In genomic region chr5:124651663-124652513, GRCh38 we compare ENCODE assay signal across 1 cellular context.
A peak's percentile ranks its signal among the peaks of the same experiment; 100 is the strongest.
TF ChIP-seq lines count a peak whose summit lies in the region.

No MANE protein-coding gene starts in this region.

TF ChIP-seq in HEK293, 187 proteins besides CTCF, POLR2A, EP300 and RAD21 (continued from another document and continues in another):
- TF ChIP-seq ZNF645 (tag by site-specific recombination; IDR thresholded peaks at IDR 0.05), result peak; percentile 85; the same call in 1 of the 2 replicates
- TF ChIP-seq ZNF140 (tag by site-specific recombination; IDR thresholded peaks at IDR 0.05), result no peak
- no peak for TF ChIP-seq ZNF433 (tag by site-specific recombination; IDR thresholded peaks at IDR 0.05; ENCODE audit: low read depth)
- TF ChIP-seq ZNF623 (tag by site-specific recombination; IDR thresholded peaks at IDR 0.05), result no peak; the same call in 1 of the 2 replicates
- no peak for TF ChIP-seq ZNF112 (tag by site-specific recombination; IDR thresholded peaks at IDR 0.05)
- no peak for TF ChIP-seq ZNF704 (tag by site-specific recombination; IDR thresholded peaks at IDR 0.05)
- peak; percentile 66 for TF ChIP-seq SP2 (tag by site-specific recombination; IDR thresholded peaks at IDR 0.05)
- TF ChIP-seq ZNF175 (tag by site-specific recombination; IDR thresholded peaks at IDR 0.05), result no peak
- no peak for TF ChIP-seq SALL2 (tag by site-specific recombination; IDR thresholded peaks at IDR 0.05; ENCODE audit: borderline replicate concordance)
- peak; percentile 18; the same call in 1 of the 2 replicates for TF ChIP-seq PRDM10 (tag by site-specific recombination; IDR thresholded peaks at IDR 0.05)
- TF ChIP-seq ZNF324 (tag by site-specific recombination; IDR thresholded peaks at IDR 0.05), result no peak; the same call in 1 of the 2 replicates
- TF ChIP-seq ZNF629 (tag by site-specific recombination; IDR thresholded peaks at IDR 0.05), result peak; percentile 62
- no peak for TF ChIP-seq ZNF114 (tag by site-specific recombination; IDR thresholded peaks at IDR 0.05)
- no peak for TF ChIP-seq ZNF518A (tag by site-specific recombination; conservative IDR thresholded peaks at IDR 0.05; ENCODE audit: low read depth)
- 0 out of 2 replicates have a peak, but pooled peaks have one; percentile 13 for TF ChIP-seq ZNF133 (tag by site-specific recombination; IDR thresholded peaks at IDR 0.05)
- TF ChIP-seq ZNF221 (tag by site-specific recombination; IDR thresholded peaks at IDR 0.05; ENCODE audit: borderline replicate concordance), result no peak
- TF ChIP-seq SP7 (tag by site-specific recombination; IDR thresholded peaks at IDR 0.05), result peak; percentile 87
- no peak for TF ChIP-seq PRDM1 (tag by site-specific recombination; IDR thresholded peaks at IDR 0.05)
- TF ChIP-seq KLF16 (tag by site-specific recombination; IDR thresholded peaks at IDR 0.05), result peak; percentile 59; the same call in 1 of the 2 replicates
- TF ChIP-seq MYNN (tag by site-specific recombination; IDR thresholded peaks at IDR 0.05; ENCODE audit: borderline replicate concordance), result no peak
- TF ChIP-seq SETDB1 (IDR thresholded peaks at IDR 0.05; ENCODE audit: insufficient read length, low read length), result no peak
- TF ChIP-seq ZBTB26 (tag by site-specific recombination; optimal IDR thresholded peaks at IDR 0.05), result peak; percentile 71
- peak; percentile 91 for TF ChIP-seq ZXDB (tag by site-specific recombination; IDR thresholded peaks at IDR 0.05)
- TF ChIP-seq PBX3 (CRISPR knock-in tag; IDR thresholded peaks at IDR 0.05), result no peak
- no peak; the same call in 1 of the 2 replicates for TF ChIP-seq ZNF580 (tag by site-specific recombination; IDR thresholded peaks at IDR 0.05)
- TF ChIP-seq ZNF548 (tag by site-specific recombination; IDR thresholded peaks at IDR 0.05), result no peak
- TF ChIP-seq ZNF239 (tag by site-specific recombination; IDR thresholded peaks at IDR 0.05), result no peak
- no peak for TF ChIP-seq ZNF121 (tag by site-specific recombination; IDR thresholded peaks at IDR 0.05)
- peak; percentile 32 for TF ChIP-seq ZNF398 (tag by site-specific recombination; IDR thresholded peaks at IDR 0.05)
- no peak for TF ChIP-seq TCF7L2 (IDR thresholded peaks at IDR 0.05; ENCODE audit: borderline replicate concordance, low read depth, low read length)
- TF ChIP-seq ZNF335 (tag by site-specific recombination; conservative IDR thresholded peaks at IDR 0.05), result peak; percentile 86
- no peak for TF ChIP-seq ZBTB49 (tag by site-specific recombination; IDR thresholded peaks at IDR 0.05; ENCODE audit: low read depth)
- peak; percentile 96 for TF ChIP-seq ZFP37 (tag by site-specific recombination; IDR thresholded peaks at IDR 0.05)
- TF ChIP-seq ELK4 (IDR thresholded peaks at IDR 0.05; ENCODE audit: borderline replicate concordance, low read depth, low read length), result no peak
- peak; percentile 41; the same call in 1 of the 2 replicates for TF ChIP-seq ZSCAN16 (tag by site-specific recombination; IDR thresholded peaks at IDR 0.05)
- no peak for TF ChIP-seq ZFP3 (tag by site-specific recombination; IDR thresholded peaks at IDR 0.05; ENCODE audit: low read depth)
- peak; percentile 51; the same call in 1 of the 2 replicates for TF ChIP-seq ZBTB7A (tag by site-specific recombination; IDR thresholded peaks at IDR 0.05; ENCODE audit: low read depth)
- no peak for TF ChIP-seq ZNF426 (tag by site-specific recombination; IDR thresholded peaks at IDR 0.05)
- TF ChIP-seq GLIS1 (tag by site-specific recombination; IDR thresholded peaks at IDR 0.05), result peak; percentile 96
- peak; percentile 99 for TF ChIP-seq SCRT2 (tag by site-specific recombination; IDR thresholded peaks at IDR 0.05)
- TF ChIP-seq ZNF792 (tag by site-specific recombination; IDR thresholded peaks at IDR 0.05), result no peak
- no peak for TF ChIP-seq ZNF37A (tag by site-specific recombination; IDR thresholded peaks at IDR 0.05)
- TF ChIP-seq BCL11B (tag by site-specific recombination; IDR thresholded peaks at IDR 0.05; ENCODE audit: low read depth), result no peak; the same call in 1 of the 2 replicates
- TF ChIP-seq ZNF184 (tag by site-specific recombination; IDR thresholded peaks at IDR 0.05), result no peak
- peak; percentile 64; the same call in 1 of the 2 replicates for TF ChIP-seq ZBTB20 (tag by site-specific recombination; IDR thresholded peaks at IDR 0.05)
